ENCODE assay signal across 1 cellular context in genomic region chr11:12436266-12436665, GRCh38.
TF ChIP-seq lines count a peak whose summit lies in the region.

No MANE protein-coding gene starts in this region.

TF ChIP-seq in IMR-90, 13 proteins besides CTCF, POLR2A, EP300 and RAD21:
- TF ChIP-seq RFX5 (IDR thresholded peaks at IDR 0.05; ENCODE audit: low read depth, low read length) (no peak), FOS (IDR thresholded peaks at IDR 0.05; ENCODE audit: low read depth, low read length) (no peak), NFE2L2 (IDR thresholded peaks at IDR 0.05; ENCODE audit: low read depth, low read length) (no peak), MAFK (IDR thresholded peaks at IDR 0.05; ENCODE audit: low read depth, low read length) (no peak), MAZ (IDR thresholded peaks at IDR 0.05; ENCODE audit: borderline replicate concordance, low read depth, low read length) (no peak), CEBPB (IDR thresholded peaks at IDR 0.05; ENCODE audit: low read depth, low read length) (no peak), RCOR1 (IDR thresholded peaks at IDR 0.05; ENCODE audit: insufficient replicate concordance, low read length) (no peak), CHD1 (IDR thresholded peaks at IDR 0.05; ENCODE audit: low read depth, low read length) (no peak), ELK1 (IDR thresholded peaks at IDR 0.05; ENCODE audit: borderline replicate concordance, low read depth, low read length) (no peak), SMC3 (IDR thresholded peaks at IDR 0.05; ENCODE audit: low read depth, low read length) (no peak), MXI1 (IDR thresholded peaks at IDR 0.05; ENCODE audit: borderline replicate concordance, low read depth, low read length) (no peak), BHLHE40 (IDR thresholded peaks at IDR 0.05; ENCODE audit: low read depth, low read length) (no peak), USF2 (IDR thresholded peaks at IDR 0.05; ENCODE audit: low read depth, low read length) (no peak)
